7 cellular contexts compared by ENCODE assay signal in the genomic region with DNA sequence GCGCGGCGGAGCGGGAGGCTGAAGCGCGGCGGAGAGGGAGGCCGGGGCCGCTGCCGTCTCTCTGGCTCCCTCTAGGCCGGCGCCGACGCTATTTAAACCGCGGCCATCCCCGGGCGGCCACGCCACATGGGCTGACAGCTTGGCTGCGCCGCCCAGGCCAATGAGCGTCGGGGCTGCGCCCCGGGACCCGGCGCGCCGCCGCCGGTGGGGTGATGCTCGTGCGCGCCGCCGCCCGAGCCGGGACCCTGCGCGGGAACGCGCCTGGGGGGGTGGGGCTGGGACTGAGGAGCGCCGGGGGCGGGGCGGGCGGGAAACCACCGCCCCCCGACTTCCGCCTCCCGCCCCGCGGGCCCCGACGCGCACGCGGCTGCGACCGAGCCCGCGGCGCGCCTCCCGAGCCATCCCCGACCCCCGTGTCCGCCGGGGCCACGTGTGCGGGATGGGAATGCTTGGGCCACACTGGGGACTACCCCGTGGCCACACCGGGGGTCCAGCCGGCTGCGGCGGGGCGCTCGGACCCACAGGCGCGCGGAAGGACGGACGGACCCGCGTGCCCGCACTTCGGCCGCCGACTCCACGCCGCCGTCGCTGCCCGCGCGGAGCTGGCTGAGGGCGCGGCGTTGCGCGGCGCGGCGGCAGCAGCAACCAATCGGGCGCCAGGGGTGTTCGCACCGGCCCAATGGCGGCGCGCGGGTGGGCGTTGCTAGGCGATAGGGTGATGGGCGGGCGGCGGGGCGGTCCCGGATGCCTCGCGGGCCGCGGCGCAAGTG. TPM values are rescaled to one million over a fixed set of nuclear protein-coding genes. Genes with fewer than 3 reads are reported as not detected.
A peak's percentile ranks its signal among the peaks of the same experiment; 100 is the strongest.
DNase-seq lines count a peak whose midpoint lies in the region; ATAC-seq and TF ChIP-seq lines count a peak whose summit lies in the region.

A gene (minus strand): TSS at position 68 of the 770 bp plus-strand sequence. CDS start 1,791 bp downstream, outside the sequence.

- H3K36me3 ChIP-seq in gastrocnemius medialis, result peaks cover 0 to 27% of the 10 kb centered on the region in 2 donors

- TF ChIP-seq POLR2A in gastrocnemius medialis (IDR thresholded peaks at IDR 0.05), result peak; percentile 82 to 97

- H3K27ac ChIP-seq in gastrocnemius medialis, result peak within 1 kb of the TSS; percentile 81 to 96 (median 90)

- no peaks in the 10 kb centered on the region for H3K9me3 ChIP-seq in gastrocnemius medialis

- TF ChIP-seq CTCF in astrocyte of the spinal cord (IDR thresholded peaks at IDR 0.05; ENCODE audit: low read depth, low read length) (peak; percentile 45), gastrocnemius medialis (IDR thresholded peaks at IDR 0.05 in 4 of 5, conservative IDR thresholded peaks at IDR 0.05 in 1 of 5) (peak in 4 of 5 experiments; percentile 1 to 43 (median 36))

- H3K4me3 ChIP-seq in astrocyte of the spinal cord (ENCODE audit: low read depth, low read length) (peak within 1 kb of the TSS; percentile 66), gastrocnemius medialis (peak within 1 kb of the TSS; percentile 61 to 93 (median 72))

- ATAC-seq in GM18511 (IDR thresholded peaks at IDR 0.05; ENCODE audit: unreplicated experiment) (peak; percentile 73), HG03039 (IDR thresholded peaks at IDR 0.05; ENCODE audit: unreplicated experiment) (peak; percentile 59), gastrocnemius medialis (peak; percentile 68 to 71)

- peaks cover 30 to 32% of the 10 kb centered on the region in 2 donors for H3K4me1 ChIP-seq in gastrocnemius medialis

- DNase-seq in NCI-H2081 (lab: John Stamatoyannopoulos, UW) (peak; percentile 95 to 98), T1000 (lab: John Stamatoyannopoulos, UW) (peak; percentile 94), astrocyte of the spinal cord (ENCODE audit: low read depth, low spot score) (peak; percentile 97), iPS DF 19.7 (ENCODE audit: low read depth, low spot score) (peak; percentile 42), gastrocnemius medialis (peak; percentile 86 to 93)

- intact Hi-C loops in gastrocnemius medialis (cut with DNase I; ENCODE audit: low total_unique reads), result loop anchor here (1.0 to 5.0 kb wide), 4 partner anchors 46 to 238 kb away; a partner anchor contains a TSS

- in situ Hi-C loops in astrocyte of the spinal cord (cut with HindIII; ENCODE audit: low sequenced_read_pairs) (no loop called here), gastrocnemius medialis (cut with MboI; ENCODE audit: low sequenced_read_pairs in 4 of 4) (no loop called here)

- H3K27me3 ChIP-seq in gastrocnemius medialis, result no peaks in the 10 kb centered on the region

RNA-seq across cellular contexts. Expression of the gene that starts here (rescaled TPM):
- 10 to 100 TPM; 16.3 to 34.5 (median 26.3) TPM for total RNA-seq in gastrocnemius medialis

Comparison
In these comparisons a context has a peak if more than half of its experiments do, and no peak if none do; other contexts are left out.
1. Peak in every context shown above with its lines: DNase-seq, ATAC-seq, H3K4me3 ChIP-seq and H3K27ac ChIP-seq.
2. DNase-seq: peak in every context shown above with its lines; median percentile 97 in astrocyte of the spinal cord; 96 in NCI-H2081; 94 in T1000; 90 in gastrocnemius medialis; 42 in iPS DF 19.7.